8 cellular contexts compared by ENCODE assay signal in genomic region chr22:31943206-31943975, GRCh38. TPM values are rescaled to one million over a fixed set of nuclear protein-coding genes. Genes with fewer than 3 reads are reported as not detected.
DNase-seq lines count a peak whose midpoint lies in the region; ATAC-seq and TF ChIP-seq lines count a peak whose summit lies in the region.

No MANE protein-coding gene starts in this region.

- ATAC-seq in HG03196 (IDR thresholded peaks at IDR 0.05; ENCODE audit: unreplicated experiment) (no peak), GM18858 (IDR thresholded peaks at IDR 0.05; ENCODE audit: unreplicated experiment) (no peak)

- 51 to 85% methylated on average over 4 to 15 of the region's 15 CpGs for WGBS in endodermal cell (ENCODE audit: insufficient coverage in 1 of 2, insufficient read length in 1 of 2), 2 experiments

- H3K4me2 ChIP-seq in osteoblast (ENCODE audit: insufficient read depth, low read length), result peak overlapping the region; percentile 90

- intact Hi-C loops in CD14-positive monocyte (cut with micrococcal nuclease), result loop anchor here (5.0 to 10.0 kb wide), 4 partner anchors 189 to 309 kb away; partner anchors contain the start of genes DEPDC5 (in 2 of the 2), PISD (in 2 of the 2) and PRR14L (in 2 of the 2)

- peaks cover 34% of the 10 kb centered on the region for H3K4me1 Mint-ChIP-seq in CD14-positive monocyte
- H3K4me1 Mint-ChIP-seq in endodermal cell, result no peaks in the 10 kb centered on the region

- peak overlapping the region in 1 of 2 donors; percentile 93 for H3K4me3 Mint-ChIP-seq in CD14-positive monocyte
- no peak overlapping the region for H3K4me3 Mint-ChIP-seq in endodermal cell

- H2AFZ ChIP-seq in osteoblast (ENCODE audit: low read length), result peak overlapping the region; percentile 96

- H3K9me3 ChIP-seq in endodermal cell (ENCODE audit: control insufficient read depth, low read length), result no peaks in the 10 kb centered on the region
- no peaks in the 10 kb centered on the region for H3K9me3 ChIP-seq in osteoblast (ENCODE audit: low read depth, low read length)

- no peaks in the 10 kb centered on the region for H3K27me3 ChIP-seq in endodermal cell (ENCODE audit: control insufficient read depth, insufficient read depth, low read length, poor library complexity, severe bottlenecking)
- H3K27me3 ChIP-seq in osteoblast (ENCODE audit: insufficient read depth, low read length), result peaks cover 2% of the 10 kb centered on the region

- TF ChIP-seq POLR2A in NB4 (IDR thresholded peaks at IDR 0.05; ENCODE audit: extremely low read depth, insufficient read length), result no peak

- peak overlapping the region; percentile 25 for H3K9ac ChIP-seq in endodermal cell (ENCODE audit: extremely low read depth, low read length, poor library complexity, severe bottlenecking)

- H3K9me3 Mint-ChIP-seq in CD14-positive monocyte (no peaks in the 10 kb centered on the region), endodermal cell (no peaks in the 10 kb centered on the region)

- DNase-seq in CD14-positive monocyte (ENCODE audit: low spot score), result no peak
- DNase-seq in NB4 (ENCODE audit: low read depth), result no peak
- no peak for DNase-seq in endodermal cell
- DNase-seq in osteoblast (ENCODE audit: insufficient read length, low spot score, missing footprints), result peak; percentile 34
- DNase-seq in G401 (ENCODE audit: low spot score), result no peak
- no peak for DNase-seq in NCI-H510A (lab: John Stamatoyannopoulos, UW)

- peaks cover 29% of the 10 kb centered on the region for H4K20me1 ChIP-seq in osteoblast (ENCODE audit: insufficient read depth, low read length)

- peaks cover 9 to 10% of the 10 kb centered on the region in 2 donors for H3K36me3 Mint-ChIP-seq in CD14-positive monocyte
- H3K36me3 Mint-ChIP-seq in endodermal cell (ENCODE audit: low read depth), result peaks cover 9% of the 10 kb centered on the region

- H3K27ac ChIP-seq in endodermal cell (ENCODE audit: low read depth, low read length), result peak overlapping the region; percentile 94
- H3K27ac ChIP-seq in osteoblast (ENCODE audit: low read depth, low read length), result peak overlapping the region; percentile 69

- H3K4me1 ChIP-seq in endodermal cell (ENCODE audit: control insufficient read depth, insufficient read depth, low read length), result no peaks in the 10 kb centered on the region
- H3K4me1 ChIP-seq in osteoblast (ENCODE audit: insufficient read depth, low read length), result peaks cover 26% of the 10 kb centered on the region

- in situ Hi-C loops in G401 (cut with HindIII; ENCODE audit: low sequenced_read_pairs), result no loop called here

- TF ChIP-seq CTCF in CD14-positive monocyte (IDR thresholded peaks at IDR 0.05) (no peak), NB4 (IDR thresholded peaks at IDR 0.05; ENCODE audit: low read depth, low read length) (no peak), endodermal cell (conservative IDR thresholded peaks at IDR 0.05) (no peak), osteoblast (IDR thresholded peaks at IDR 0.05; ENCODE audit: extremely low read depth, low read depth, low read length) (no peak)

- H3K4me3 ChIP-seq in NB4 (ENCODE audit: low read depth, low read length) (peak overlapping the region; percentile 50), endodermal cell (ENCODE audit: low read length) (peak overlapping the region; percentile 67), osteoblast (ENCODE audit: insufficient read depth, low read length) (peak overlapping the region; percentile 85)

- H3K79me2 ChIP-seq in osteoblast (ENCODE audit: insufficient read depth, low read length), result peaks cover 39% of the 10 kb centered on the region

- H3K27me3 Mint-ChIP-seq in CD14-positive monocyte (ENCODE audit: low read depth in 3 of 3) (peaks cover 0 to 3% (median 0%) of the 10 kb centered on the region in 3 donors), endodermal cell (ENCODE audit: insufficient read depth) (peaks cover 2% of the 10 kb centered on the region)

- H3K27ac Mint-ChIP-seq in CD14-positive monocyte (peak overlapping the region; percentile 78 to 96 (median 90)), endodermal cell (peak overlapping the region; percentile 81)

- H3K36me3 ChIP-seq in endodermal cell (ENCODE audit: control insufficient read depth, insufficient read depth, low read length) (peaks cover 16% of the 10 kb centered on the region), osteoblast (ENCODE audit: insufficient read depth, low read length) (peaks cover 12% of the 10 kb centered on the region)

RNA-seq across cellular contexts. Expression of gene YWHAH, which starts 0.9 kb away (rescaled TPM):
- polyA plus RNA-seq in CD14-positive monocyte, result 100 to 1,000 TPM; 132 to 136 TPM
- 100 to 1,000 TPM; 162 to 193 TPM for total RNA-seq in endodermal cell
- polyA plus RNA-seq in endodermal cell (2013, experiment 1 of 2), result 178 TPM
- 174 TPM for polyA plus RNA-seq in endodermal cell (2013, experiment 2 of 2)
- 146 and 151 TPM in 2 replicates for total RNA-seq in osteoblast
- total RNA-seq in G401 (2014; rRNA removed; shearing (Covaris generic)), result 93.0 and 126 TPM in 2 replicates
